8 cellular contexts compared by ENCODE assay signal in the genomic region with DNA sequence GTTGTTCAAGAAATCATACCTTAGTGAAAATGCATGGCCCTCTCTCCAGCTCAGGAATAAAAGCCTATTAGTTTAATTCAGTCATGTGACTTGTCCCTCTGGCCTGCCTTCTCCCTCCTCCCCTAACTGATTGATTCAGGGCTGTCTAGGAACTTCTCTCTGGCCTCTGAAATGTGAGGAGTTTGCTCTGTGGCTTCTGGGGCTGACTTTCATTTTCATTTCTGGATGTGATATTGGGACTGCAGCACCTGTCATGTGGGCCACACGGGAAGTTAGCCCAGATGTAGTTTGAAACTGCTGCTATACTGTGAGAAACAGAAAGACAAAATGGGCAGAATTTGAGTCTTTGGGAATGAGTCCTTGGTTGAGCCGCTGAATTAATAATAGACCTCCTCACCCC. TPM values are rescaled to one million over a fixed set of nuclear protein-coding genes. Genes with fewer than 3 reads are reported as not detected.
DNase-seq lines count a peak whose midpoint lies in the region; ATAC-seq and TF ChIP-seq lines count a peak whose summit lies in the region.

No MANE protein-coding gene starts in this region.

- peaks cover 19% of the 10 kb centered on the region for H4K20me1 ChIP-seq in neural progenitor cell (ENCODE audit: low read depth)

- H3K9ac ChIP-seq in neural progenitor cell = no peak overlapping the region

- DNase-seq in CD8-positive, alpha-beta memory T cell = peak; percentile 40 to 78 (median 70)
- DNase-seq in T follicular helper cell (ENCODE audit: low read depth) (peak; percentile 38), brain microvascular endothelial cell (peak; percentile 6), neural progenitor cell (ENCODE audit: low spot score) (no peak), NCI-H2196 treated with DMSO at 0.1 percent for 48 hours (lab: John Stamatoyannopoulos, UW; ENCODE audit: unreplicated experiment) (no peak), tibial artery (no peak)

- peaks cover 12% of the 10 kb centered on the region for H3F3A ChIP-seq in neural progenitor cell (ENCODE audit: low read depth)

- H3K27me3 Mint-ChIP-seq in CD8-positive, alpha-beta memory T cell = no peaks in the 10 kb centered on the region
- no peaks in the 10 kb centered on the region for H3K27me3 Mint-ChIP-seq in neural progenitor cell (ENCODE audit: insufficient read depth, low read depth)

- H3K4me1 ChIP-seq in CD8-positive, alpha-beta memory T cell (ENCODE audit: insufficient read depth, low read length) = peaks cover 67% of the 10 kb centered on the region
- H3K4me1 ChIP-seq in neural progenitor cell (peaks cover 34% of the 10 kb centered on the region), tibial artery (peaks cover 0 to 16% (median 6%) of the 10 kb centered on the region in 4 donors)

- ATAC-seq in GM19395 (IDR thresholded peaks at IDR 0.05; ENCODE audit: unreplicated experiment) (peak; percentile 98), HG03439 (IDR thresholded peaks at IDR 0.05; ENCODE audit: unreplicated experiment) (peak; percentile 98)

- peaks cover 85% of the 10 kb centered on the region for H3K79me2 ChIP-seq in neural progenitor cell (ENCODE audit: low read depth)

- peaks cover 83 to 95% (median 94%) of the 10 kb centered on the region in 3 donors for H3K4me1 Mint-ChIP-seq in CD8-positive, alpha-beta memory T cell
- H3K4me1 Mint-ChIP-seq in neural progenitor cell = peaks cover 28% of the 10 kb centered on the region

- peak overlapping the region; percentile 25 for H3K4me3 ChIP-seq in CD8-positive, alpha-beta memory T cell (ENCODE audit: low read length)
- no peak overlapping the region for H3K4me3 ChIP-seq in brain microvascular endothelial cell (ENCODE audit: low read depth, low read length)
- no peak overlapping the region for H3K4me3 ChIP-seq in neural progenitor cell
- H3K4me3 ChIP-seq in tibial artery = no peak overlapping the region

- H3K36me3 ChIP-seq in CD8-positive, alpha-beta memory T cell (ENCODE audit: insufficient read depth, low read length) = no peaks in the 10 kb centered on the region
- no peaks in the 10 kb centered on the region for H3K36me3 ChIP-seq in brain microvascular endothelial cell (replicated peaks)
- H3K36me3 ChIP-seq in neural progenitor cell = no peaks in the 10 kb centered on the region
- no peaks in the 10 kb centered on the region for H3K36me3 ChIP-seq in tibial artery

- no peaks in the 10 kb centered on the region for H3K9me3 Mint-ChIP-seq in CD8-positive, alpha-beta memory T cell
- H3K9me3 Mint-ChIP-seq in neural progenitor cell = no peaks in the 10 kb centered on the region

- POLR2A ChIA-PET in CD8-positive, alpha-beta memory T cell (lab: Charles Lee) = interaction anchor here (1.0 to 1.5 kb wide), 2 partner anchors 15 to 43 kb away, joined by 3 read pairs; no protein-coding TSS in a partner anchor

- H3K4me2 ChIP-seq in neural progenitor cell = peak overlapping the region; percentile 42

- CTCF ChIA-PET in CD8-positive, alpha-beta memory T cell (lab: Charles Lee) = interaction anchor here (0.8 kb wide), 1 partner anchor 15 kb away, joined by 3 read pairs; no protein-coding TSS in a partner anchor

- no peaks in the 10 kb centered on the region for H3K9me3 ChIP-seq in CD8-positive, alpha-beta memory T cell (ENCODE audit: low read length)
- H3K9me3 ChIP-seq in neural progenitor cell (ENCODE audit: low read depth) (no peaks in the 10 kb centered on the region), tibial artery (no peaks in the 10 kb centered on the region)

- H3K27ac Mint-ChIP-seq in CD8-positive, alpha-beta memory T cell = peak overlapping the region; percentile 81 to 95 (median 91)
- no peak overlapping the region for H3K27ac Mint-ChIP-seq in neural progenitor cell

- peak overlapping the region; percentile 72 to 85 (median 80) for H3K4me3 Mint-ChIP-seq in CD8-positive, alpha-beta memory T cell
- no peak overlapping the region for H3K4me3 Mint-ChIP-seq in neural progenitor cell

- in situ Hi-C loops in brain microvascular endothelial cell (cut with HindIII; ENCODE audit: low pct_ligation_motif_present, low sequenced_read_pairs) = no loop called here

- peaks cover 0 to 17% (median 10%) of the 10 kb centered on the region in 3 donors for H3K36me3 Mint-ChIP-seq in CD8-positive, alpha-beta memory T cell
- H3K36me3 Mint-ChIP-seq in neural progenitor cell = no peaks in the 10 kb centered on the region

- intact Hi-C loops in tibial artery (cut with DNase I; ENCODE audit: low total_unique reads) = no loop called here

- H3K27me3 ChIP-seq in CD8-positive, alpha-beta memory T cell (ENCODE audit: insufficient read depth, low read length, poor library complexity, severe bottlenecking) = no peaks in the 10 kb centered on the region
- H3K27me3 ChIP-seq in brain microvascular endothelial cell (replicated peaks) (no peaks in the 10 kb centered on the region), neural progenitor cell (no peaks in the 10 kb centered on the region), tibial artery (no peaks in the 10 kb centered on the region)

- no peak overlapping the region for H3K27ac ChIP-seq in CD8-positive, alpha-beta memory T cell (ENCODE audit: low read depth, low read length)
- H3K27ac ChIP-seq in brain microvascular endothelial cell (no peak overlapping the region), neural progenitor cell (no peak overlapping the region), tibial artery (no peak overlapping the region)

- no peak overlapping the region for H2AFZ ChIP-seq in neural progenitor cell (replicated peaks)

- TF ChIP-seq CTCF in brain microvascular endothelial cell (IDR thresholded peaks at IDR 0.05; ENCODE audit: low read depth, low read length, missing control alignments) (no peak), neural progenitor cell (IDR thresholded peaks at IDR 0.05) (no peak), tibial artery (IDR thresholded peaks at IDR 0.05) (no peak)

RNA-seq across cellular contexts. Expression of a gene that starts 44.8 kb away (rescaled TPM):
- 10 to 100 TPM; 55.4 to 58.4 TPM for total RNA-seq in CD8-positive, alpha-beta memory T cell
- 142 TPM for polyA plus RNA-seq in CD8-positive, alpha-beta memory T cell
- total RNA-seq in neural progenitor cell (ENCODE audit: low replicate concordance) = 32.2 and 38.9 TPM in 2 replicates

Comparison
In these comparisons a context has a peak if more than half of its experiments do, and no peak if none do; other contexts are left out.
1. DNase-seq: peak in CD8-positive, alpha-beta memory T cell (5 of 5), T follicular helper cell (single experiment) and brain microvascular endothelial cell (single experiment); none in neural progenitor cell (single experiment), NCI-H2196 treated with DMSO at 0.1 percent for 48 hours (single experiment) and tibial artery (0 of 2).